Comparison of ENCODE assay signal across 8 cellular contexts in genomic region chrX:1205681-1206611, GRCh38. TPM values are rescaled to one million over a fixed set of nuclear protein-coding genes. Genes with fewer than 3 reads are reported as not detected.
DNase-seq lines count a peak whose midpoint lies in the region; ATAC-seq lines count a peak whose summit lies in the region.

No MANE protein-coding gene starts in this region.

- H3K79me2 ChIP-seq in ACC112 (ENCODE audit: control insufficient read depth, insufficient read depth, low read length, unreplicated experiment): no peaks in the 10 kb centered on the region

- POLR2A ChIA-PET in activated CD8-positive, alpha-beta T cell treated with anti-CD3 and anti-CD28 coated beads, Interleukin-2, amount 10 ng/mL, durations not matched to agents 7 days and 5 days (lab: Charles Lee): no interaction called here

- 0 out of 2 replicates have a peak, but pooled peaks cover 3% of the 10 kb centered on the region for H3K27me3 ChIP-seq in ACC112 (ENCODE audit: insufficient read depth, low read length)

- no peaks in the 10 kb centered on the region for H3K9me3 Mint-ChIP-seq in activated CD8-positive, alpha-beta T cell treated with anti-CD3 and anti-CD28 coated beads, Interleukin-2, amount 10 ng/mL, durations not matched to agents 7 days and 5 days (ENCODE audit: insufficient read depth)

- peaks cover 4% of the 10 kb centered on the region for H3K27me3 Mint-ChIP-seq in activated CD8-positive, alpha-beta T cell treated with anti-CD3 and anti-CD28 coated beads, Interleukin-2, amount 10 ng/mL, durations not matched to agents 7 days and 5 days (ENCODE audit: low read depth)

- H3K27ac Mint-ChIP-seq in activated CD8-positive, alpha-beta T cell treated with anti-CD3 and anti-CD28 coated beads, Interleukin-2, amount 10 ng/mL, durations not matched to agents 7 days and 5 days: no peak overlapping the region

- H3K4me3 Mint-ChIP-seq in activated CD8-positive, alpha-beta T cell treated with anti-CD3 and anti-CD28 coated beads, Interleukin-2, amount 10 ng/mL, durations not matched to agents 7 days and 5 days: peak overlapping the region; percentile 26

- no peaks in the 10 kb centered on the region for H3K36me3 ChIP-seq in ACC112 (ENCODE audit: insufficient read depth, low read length)

- CTCF ChIA-PET in activated CD8-positive, alpha-beta T cell treated with anti-CD3 and anti-CD28 coated beads, Interleukin-2, amount 10 ng/mL, durations not matched to agents 7 days and 5 days (lab: Charles Lee): no interaction called here

- no peaks in the 10 kb centered on the region for H3K36me3 Mint-ChIP-seq in activated CD8-positive, alpha-beta T cell treated with anti-CD3 and anti-CD28 coated beads, Interleukin-2, amount 10 ng/mL, durations not matched to agents 7 days and 5 days (ENCODE audit: low read depth)

- ATAC-seq in HG02759 (IDR thresholded peaks at IDR 0.05; ENCODE audit: unreplicated experiment): peak; percentile 40
- ATAC-seq in activated CD8-positive, alpha-beta T cell treated with anti-CD3 and anti-CD28 coated beads, Interleukin-2, amount 10 ng/mL, durations not matched to agents 7 days and 5 days: no peak
- ATAC-seq in GM19351 (IDR thresholded peaks at IDR 0.05; ENCODE audit: unreplicated experiment): no peak

- peak; percentile 29 for DNase-seq in activated CD8-positive, alpha-beta T cell treated with anti-CD3 and anti-CD28 coated beads, Interleukin-2, amount 10 ng/mL, durations not matched to agents 7 days and 5 days
- peak; percentile 52 for DNase-seq in fibroblast of gingiva (ENCODE audit: low read depth)
- DNase-seq in myocyte (ENCODE audit: low read depth): peak; percentile 25
- DNase-seq in GM19240 (ENCODE audit: insufficient read length, low spot score): no peak
- DNase-seq in NCI-H748 treated with DMSO at 0.1 percent for 48 hours (lab: John Stamatoyannopoulos, UW): no peak

- peaks cover 23% of the 10 kb centered on the region for H3K4me1 Mint-ChIP-seq in activated CD8-positive, alpha-beta T cell treated with anti-CD3 and anti-CD28 coated beads, Interleukin-2, amount 10 ng/mL, durations not matched to agents 7 days and 5 days (ENCODE audit: low read depth)

- H3K27ac ChIP-seq in ACC112 (ENCODE audit: low read depth, low read length): no peak overlapping the region

- peak overlapping the region; percentile 67 for H3K4me3 ChIP-seq in ACC112 (ENCODE audit: low read depth, low read length)

- H3K4me1 ChIP-seq in ACC112 (ENCODE audit: control insufficient read depth, insufficient read depth, low read length, unreplicated experiment): peaks cover 6% of the 10 kb centered on the region

- peak overlapping the region; percentile 78 for H2AFZ ChIP-seq in ACC112 (ENCODE audit: low read length, unreplicated experiment)

RNA-seq across cellular contexts. Expression of gene CRLF2, which starts 6.5 kb away (rescaled TPM):
- 1 to 10 TPM; 1.1 to 1.4 TPM for total RNA-seq in activated CD8-positive, alpha-beta T cell treated with anti-CD3 and anti-CD28 coated beads, Interleukin-2, amount 10 ng/mL, durations not matched to agents 7 days and 5 days
- not detected in 2 replicates for total RNA-seq in myocyte
- not detected for polyA plus RNA-seq in myocyte (2012)

Comparison
In these comparisons a context has a peak if more than half of its experiments do, and no peak if none do; other contexts are left out.
1. DNase-seq: peak in activated CD8-positive, alpha-beta T cell treated with anti-CD3 and anti-CD28 coated beads, Interleukin-2, amount 10 ng/mL, durations not matched to agents 7 days and 5 days (single experiment), fibroblast of gingiva (single experiment) and myocyte (single experiment); none in GM19240 (single experiment) and NCI-H748 treated with DMSO at 0.1 percent for 48 hours (single experiment).